Comparison of ENCODE assay signal across 12 cellular contexts in genomic region chrX:136203438-136203837, GRCh38. TPM values are rescaled to one million over a fixed set of nuclear protein-coding genes. Genes with fewer than 3 reads are reported as not detected.
A peak's percentile ranks its signal among the peaks of the same experiment; 100 is the strongest.
DNase-seq lines count a peak whose midpoint lies in the region; ATAC-seq, FAIRE-seq and TF ChIP-seq lines count a peak whose summit lies in the region.
"Had no signal": no experiment of that assay in that cellular context is flagged by ENCODE, and none has a peak within 500 bp of the region (broad histone marks: within the 10 kb centered on the region; RNA-seq: fewer than 3 reads in every experiment).

No MANE protein-coding gene starts in this region.

- H3K36me3 Mint-ChIP-seq in central memory CD8-positive, alpha-beta T cell (ENCODE audit: insufficient read depth) = no peaks in the 10 kb centered on the region
- no peaks in the 10 kb centered on the region for H3K36me3 Mint-ChIP-seq in MCF 10A (ENCODE audit: insufficient read depth, unreplicated experiment)

- intact Hi-C loops in psoas muscle (cut with DNase I) = no loop called here
- intact Hi-C loops in MCF 10A (cut with micrococcal nuclease) = no loop called here
- intact Hi-C loops in pancreas (cut with DNase I) = no loop called here

- FAIRE-seq in pancreas (lab: Jason Lieb, UNC) = no peak

- H3K36me3 ChIP-seq in ACC112 (ENCODE audit: insufficient read depth, low read length) (no peaks in the 10 kb centered on the region), GM23248 (ENCODE audit: low read depth) (no peaks in the 10 kb centered on the region), psoas muscle (ENCODE audit: insufficient read depth in 1 of 2, low read depth in 1 of 2) (peaks cover 2 to 64% of the 10 kb centered on the region in 2 donors), pancreas (no peaks in the 10 kb centered on the region)
- H3K36me3 ChIP-seq: colonic mucosa had no signal

- DNase-seq in GM23248 (peak; percentile 33), psoas muscle (no peak), MCF 10A (ENCODE audit: unreplicated experiment) (no peak), SW480 (ENCODE audit: low spot score) (no peak), pancreas (no peak), superior temporal gyrus (ENCODE audit: extremely low spot score) (no peak)
- DNase-seq in central memory CD8-positive, alpha-beta T cell (ENCODE audit: low spot score in 2 of 2) = no peak
- DNase-seq: colonic mucosa, NCI-H1417 treated with DMSO at 0.1 percent for 48 hours, NCI-H510A had no signal

- POLR2A ChIA-PET in MCF 10A (lab: Yijun Ruan, JAX) = interaction anchor here (0.7 to 1.5 kb wide), 2 partner anchors 135 to 293 kb away, joined by 3 to 4 read pairs; no protein-coding TSS in a partner anchor

- no peak overlapping the region for H3K4me2 ChIP-seq in GM23248 (ENCODE audit: unreplicated experiment)

- H3K27ac ChIP-seq in ACC112 (ENCODE audit: low read depth, low read length) (peak overlapping the region; percentile 88), GM23248 (peak overlapping the region; percentile 65), psoas muscle (peak overlapping the region; percentile 95), pancreas (no peak overlapping the region)
- H3K27ac ChIP-seq: colonic mucosa had no signal

- H3K4me3 ChIP-seq in ACC112 (ENCODE audit: low read depth, low read length) (peak overlapping the region; percentile 43; the same call in 1 of the 2 replicates), GM23248 (no peak overlapping the region), psoas muscle (peak overlapping the region; percentile 74), pancreas (no peak overlapping the region)
- H3K4me3 ChIP-seq: colonic mucosa had no signal

- peak; percentile 65 for ATAC-seq in central memory CD8-positive, alpha-beta T cell (replicated peaks; ENCODE audit: extremely low read depth, poor library complexity, severe bottlenecking)
- ATAC-seq in psoas muscle (no peak), pancreas (no peak)

- no peaks in the 10 kb centered on the region for H3K9me2 ChIP-seq in GM23248 (ENCODE audit: insufficient read depth)

- no peak overlapping the region for H3K27ac Mint-ChIP-seq in central memory CD8-positive, alpha-beta T cell (ENCODE audit: low read depth)
- no peak overlapping the region for H3K27ac Mint-ChIP-seq in MCF 10A (ENCODE audit: low read depth, unreplicated experiment)
- H3K27ac Mint-ChIP-seq: B cell had no signal

- no peaks in the 10 kb centered on the region for H3K9me3 Mint-ChIP-seq in central memory CD8-positive, alpha-beta T cell
- H3K9me3 Mint-ChIP-seq in MCF 10A (ENCODE audit: unreplicated experiment) = no peaks in the 10 kb centered on the region

- H3K9me3 ChIP-seq in GM23248 (ENCODE audit: low read depth) (no peaks in the 10 kb centered on the region), psoas muscle (no peaks in the 10 kb centered on the region), pancreas (no peaks in the 10 kb centered on the region)
- H3K9me3 ChIP-seq: colonic mucosa had no signal

- in situ Hi-C loops in GM23248 (cut with MboI) = no loop called here

- no peaks in the 10 kb centered on the region for H3K27me3 Mint-ChIP-seq in central memory CD8-positive, alpha-beta T cell
- H3K27me3 Mint-ChIP-seq in MCF 10A (ENCODE audit: insufficient read depth, unreplicated experiment) = peaks cover 81% of the 10 kb centered on the region
- H3K27me3 Mint-ChIP-seq: B cell had no signal

- no TSS peak for BruUV-seq in MCF 10A (replicated peaks; lab: Mats Ljungman, UMichigan)

- H2AFZ ChIP-seq in ACC112 (ENCODE audit: low read length, unreplicated experiment) = no peak overlapping the region
- no peak overlapping the region for H2AFZ ChIP-seq in GM23248

- CTCF ChIA-PET in MCF 10A (lab: Yijun Ruan, JAX) = interaction anchor here (0.6 to 4.2 kb wide), 5 partner anchors 40 to 493 kb away, joined by 3 to 20 read pairs (median 3); no protein-coding TSS in a partner anchor

- H3K4me1 ChIP-seq in ACC112 (ENCODE audit: control insufficient read depth, insufficient read depth, low read length, unreplicated experiment) (peaks cover 48% of the 10 kb centered on the region), GM23248 (ENCODE audit: insufficient read depth) (peaks cover 47% of the 10 kb centered on the region), psoas muscle (peaks cover 12% of the 10 kb centered on the region), pancreas (no peaks in the 10 kb centered on the region)
- H3K4me1 ChIP-seq: colonic mucosa had no signal

- H3K4me1 Mint-ChIP-seq in central memory CD8-positive, alpha-beta T cell = peaks cover 13% of the 10 kb centered on the region
- peaks cover 9% of the 10 kb centered on the region for H3K4me1 Mint-ChIP-seq in MCF 10A (ENCODE audit: insufficient read depth, unreplicated experiment)

- TF ChIP-seq CTCF in psoas muscle (IDR thresholded peaks at IDR 0.05) = no peak
- TF ChIP-seq CTCF in MCF 10A (IDR thresholded peaks at IDR 0.05; ENCODE audit: unreplicated experiment) = no peak
- TF ChIP-seq CTCF in pancreas (IDR thresholded peaks at IDR 0.05) = no peak

- peaks cover 23% of the 10 kb centered on the region for H3F3A ChIP-seq in GM23248 (ENCODE audit: insufficient read depth)

- H3K4me3 Mint-ChIP-seq in central memory CD8-positive, alpha-beta T cell = no peak overlapping the region
- H3K4me3 Mint-ChIP-seq in MCF 10A (ENCODE audit: unreplicated experiment) = no peak overlapping the region
- H3K4me3 Mint-ChIP-seq: B cell had no signal

- H3K9ac ChIP-seq in GM23248 = peak overlapping the region; percentile 10; the same call in 1 of the 2 replicates

- H4K20me1 ChIP-seq in GM23248 (ENCODE audit: insufficient read depth) = no peaks in the 10 kb centered on the region

- H3K27me3 ChIP-seq in ACC112 (ENCODE audit: insufficient read depth, low read length) = no peaks in the 10 kb centered on the region
- no peaks in the 10 kb centered on the region for H3K27me3 ChIP-seq in GM23248 (replicated peaks; ENCODE audit: insufficient read depth)
- no peaks in the 10 kb centered on the region for H3K27me3 ChIP-seq in psoas muscle (ENCODE audit: insufficient read depth in 3 of 3, low read length in 2 of 3)
- H3K27me3 ChIP-seq in pancreas = peaks cover 0 to 11% (median 0%) of the 10 kb centered on the region in 4 donors
- H3K27me3 ChIP-seq: colonic mucosa had no signal

- H3K79me2 ChIP-seq in ACC112 (ENCODE audit: control insufficient read depth, insufficient read depth, low read length, unreplicated experiment) (peaks cover 2% of the 10 kb centered on the region), GM23248 (ENCODE audit: insufficient read depth) (no peaks in the 10 kb centered on the region)

RNA-seq across cellular contexts. Expression of gene MAP7D3, which starts 47.8 kb away (rescaled TPM):
- total RNA-seq in GM23248 (2014; rRNA removed; shearing (Covaris generic)) = 11.4 and 14.4 TPM in 2 replicates
- 14.2 and 15.5 TPM in 2 replicates for polyA plus RNA-seq in GM23248 (2016; fragmentation: Nextera tagmentation; extraction: Ambion mirVana)
- total RNA-seq in psoas muscle = 10 to 100 TPM in 3 of 4 donors, 1 to 10 TPM in 1; 7.6 to 14.8 (median 10.6) TPM
- 1 to 10 TPM; 4.6 to 8.0 (median 6.2) TPM for polyA plus RNA-seq in psoas muscle
- 18.0 and 21.1 TPM in 2 replicates for total RNA-seq in MCF 10A (2022)
- total RNA-seq in pancreas = 1 to 10 TPM; 1.1 to 3.6 (median 2.3) TPM
- 1 to 10 TPM; 1.9 to 2.3 TPM for polyA plus RNA-seq in pancreas

RNA-seq across cellular contexts. Expression of gene FHL1, which starts 56.1 kb away (rescaled TPM):
- total RNA-seq in GM23248 (2014; rRNA removed; shearing (Covaris generic)) = 57.5 and 63.2 TPM in 2 replicates
- polyA plus RNA-seq in GM23248 (2016; fragmentation: Nextera tagmentation; extraction: Ambion mirVana) = 55.1 and 55.8 TPM in 2 replicates
- 1,000 to 10,000 TPM; 6,074 to 8,382 (median 6,962) TPM for total RNA-seq in psoas muscle
- 1,000 to 10,000 TPM in 2 of 3 donors, 100 to 1,000 TPM in 1; 325 to 4,774 (median 2,961) TPM for polyA plus RNA-seq in psoas muscle
- total RNA-seq in MCF 10A (2022) = 16.6 and 19.4 TPM in 2 replicates
- total RNA-seq in pancreas = 10 to 100 TPM in 3 of 6 donors, 1 to 10 TPM in 3; 6.2 to 22.0 (median 10.4) TPM
- 10 to 100 TPM; 25.3 to 31.6 TPM for polyA plus RNA-seq in pancreas

Comparison
In these comparisons a context has a peak if more than half of its experiments do, and no peak if none do; other contexts are left out.
1. H3K27ac ChIP-seq: peak in ACC112 (single experiment), GM23248 (single experiment) and psoas muscle (single experiment); none in pancreas (0 of 4).
2. H3K4me3 ChIP-seq: peak in ACC112 (single experiment) and psoas muscle (single experiment); none in GM23248 (single experiment) and pancreas (0 of 4).
3. RNA of gene FHL1, which starts 56.1 kb away (total RNA-seq): 6,074 to 8,382 TPM in psoas muscle; 57.5 to 63.2 TPM in GM23248, 16.6 to 19.4 TPM in MCF 10A and 6.2 to 22.0 TPM in pancreas; every median in the first group is over 10 times any median in the second.